32 cellular contexts compared by ENCODE assay signal in genomic region chr4:20995591-20995990, GRCh38.
"Had no signal": no experiment of that assay in that cellular context is flagged by ENCODE, and none has a peak within 500 bp of the region (broad histone marks: within the 10 kb centered on the region; RNA-seq: fewer than 3 reads in every experiment).

No MANE protein-coding gene starts in this region.

- H3K36me3 ChIP-seq: brain microvascular endothelial cell, esophagus muscularis mucosa, gastrocnemius medialis, heart left ventricle, WERI-Rb-1 had no signal

- H3K4me1 ChIP-seq: esophagus muscularis mucosa, gastrocnemius medialis, heart left ventricle had no signal

- FAIRE-seq: astrocyte, bronchial epithelial cell, colon had no signal

- DNase-seq: activated B cell treated with CpG ODN at 0.5 μM for 24 hours; activated CD4-positive, alpha-beta T cell treated with anti-CD3 and anti-CD28 coated beads for 48 hours; activated CD4-positive, alpha-beta T cell treated with anti-CD3 and anti-CD28 coated beads, Interleukin-2, amount 50 U/mL, for 1 hour; activated CD4-positive, alpha-beta T cell treated with anti-CD3 and anti-CD28 coated beads, Interleukin-2, amount 50 U/mL, for 48 hours; activated CD8-positive, alpha-beta memory T cell treated with anti-CD3 and anti-CD28 coated beads for 24 hours; activated CD8-positive, alpha-beta T cell treated with anti-CD3 and anti-CD28 coated beads for 36 hours; activated effector memory CD4-positive, alpha-beta T cell treated with Interleukin-2 at 50 U/mL for 16 hours; activated gamma-delta T cell treated with Interleukin-2 at 50 U/mL for 16 hours; activated naive CD4-positive, alpha-beta T cell treated with anti-CD3 and anti-CD28 coated beads, Interleukin-2, amount 50 U/mL, for 16 hours; activated naive CD4-positive, alpha-beta T cell treated with Interleukin-2 at 50 U/mL for 16 hours; activated T-cell treated with anti-CD3 and anti-CD28 coated beads, Interleukin-2, amount 50 U/mL, for 4 hours; amniotic stem cell; anterior cingulate cortex; brain microvascular endothelial cell; cortex of kidney; dermis blood vessel endothelial cell; effector CD4-positive, alpha-beta T cell; effector memory CD8-positive, alpha-beta T cell; erythroblast; foreskin keratinocyte; gastrocnemius medialis; glutamatergic neuron; heart left ventricle; T-helper 17 cell; T1000; WERI-Rb-1 had no signal

- H3K9me3 ChIP-seq: gastrocnemius medialis had no signal

- H3K4me3 ChIP-seq: esophagus muscularis mucosa, gastrocnemius medialis, heart left ventricle had no signal

- H3K27me3 ChIP-seq: brain microvascular endothelial cell, esophagus muscularis mucosa, foreskin keratinocyte, gastrocnemius medialis, heart left ventricle had no signal

- H3K27ac ChIP-seq: brain microvascular endothelial cell, esophagus muscularis mucosa, foreskin keratinocyte, gastrocnemius medialis, heart left ventricle, WERI-Rb-1 had no signal

- ATAC-seq: activated CD4-positive, CD25-positive, alpha-beta regulatory T cell treated with anti-CD3 and anti-CD28 coated beads, Interleukin-2, amount 50 U/mL, for 24 hours; activated CD8-positive, alpha-beta T cell treated with anti-CD3 and anti-CD28 coated beads for 36 hours; activated T-cell treated with anti-CD3 and anti-CD28 coated beads, Interleukin-2, amount 50 U/mL, for 4 hours; activated T-helper 17 cell treated with anti-CD3 and anti-CD28 coated beads, Interleukin-2, amount 50 U/mL, for 72 hours; effector memory CD8-positive, alpha-beta T cell; foreskin keratinocyte; gastrocnemius medialis; heart left ventricle; T-helper 17 cell had no signal
